Comparison of ENCODE assay signal across 8 cellular contexts in genomic region chr10:43648392-43649148, GRCh38. TPM values are rescaled to one million over a fixed set of nuclear protein-coding genes. Genes with fewer than 3 reads are reported as not detected.
DNase-seq lines count a peak whose midpoint lies in the region; ATAC-seq and TF ChIP-seq lines count a peak whose summit lies in the region.

Gene ZNF32 (minus strand): TSS chr10:43648881. CDS start chr10:43646133, 2,748 bp downstream.

- H3K9me3 ChIP-seq in OCI-LY1 (ENCODE audit: low read length) = peaks cover 27% of the 10 kb centered on the region
- peaks cover 37% of the 10 kb centered on the region for H3K9me3 ChIP-seq in mucosa of descending colon

- ATAC-seq in GM19452 (IDR thresholded peaks at IDR 0.05; ENCODE audit: unreplicated experiment) (peak; percentile 100), HG03571 (IDR thresholded peaks at IDR 0.05; ENCODE audit: unreplicated experiment) (peak; percentile 99), mucosa of descending colon (peak; percentile 99)

- H3K4me3 ChIP-seq in OCI-LY1 (ENCODE audit: low read depth, low read length, poor library complexity, severe bottlenecking) (peak within 1 kb of the TSS; percentile 74), epithelial cell of esophagus (ENCODE audit: low read length) (peak within 1 kb of the TSS; percentile 64), mucosa of descending colon (peak within 1 kb of the TSS; percentile 83)

- H3K36me3 ChIP-seq in OCI-LY1 (ENCODE audit: insufficient read depth, low read length) (peaks cover 38% of the 10 kb centered on the region), mucosa of descending colon (ENCODE audit: low read depth) (peaks cover 12% of the 10 kb centered on the region)

- peaks cover 15% of the 10 kb centered on the region for H3K4me1 ChIP-seq in OCI-LY1 (ENCODE audit: insufficient read depth, low read length, severe bottlenecking)
- no peaks in the 10 kb centered on the region for H3K4me1 ChIP-seq in mucosa of descending colon (ENCODE audit: low read depth)

- intact Hi-C loops in mucosa of descending colon (cut with DNase I, micrococcal nuclease) = no loop called here

- no peaks in the 10 kb centered on the region for H4K20me1 ChIP-seq in OCI-LY1 (ENCODE audit: insufficient read depth, low read length)

- DNase-seq in COLO668 (lab: John Stamatoyannopoulos, UW; ENCODE audit: unreplicated experiment) = peak; percentile 83
- peak; percentile 71 for DNase-seq in activated T-cell treated with anti-CD3 and anti-CD28 coated beads for 24 hours (ENCODE audit: low read depth)
- peak; percentile 85 for DNase-seq in epithelial cell of esophagus (ENCODE audit: low read depth)
- peak; percentile 81 to 89 (median 86) for DNase-seq in mucosa of descending colon
- DNase-seq in stimulated activated CD8-positive, alpha-beta memory T cell treated with anti-CD3 and anti-CD28 coated beads, Interleukin-2, amount 100 ng/mL, for 48 hours (ENCODE audit: low read depth in 2 of 2) = peak; percentile 69 to 70

- no peaks in the 10 kb centered on the region for H3K79me2 ChIP-seq in OCI-LY1 (ENCODE audit: insufficient read depth, low read length)

- H3K9ac ChIP-seq in OCI-LY1 (ENCODE audit: low read length) = peak within 1 kb of the TSS; percentile 75

- no peaks in the 10 kb centered on the region for H3K9me2 ChIP-seq in OCI-LY1 (ENCODE audit: low read depth, low read length)

- no peak for TF ChIP-seq CTCF in OCI-LY1 (IDR thresholded peaks at IDR 0.05; ENCODE audit: low read length)
- no peak for TF ChIP-seq CTCF in epithelial cell of esophagus (IDR thresholded peaks at IDR 0.05; ENCODE audit: insufficient read depth, low read depth, low read length, missing control alignments)
- no peak for TF ChIP-seq CTCF in mucosa of descending colon (IDR thresholded peaks at IDR 0.05)

- H3K27me3 ChIP-seq in OCI-LY1 (ENCODE audit: insufficient read depth, low read length) = peaks cover 6% of the 10 kb centered on the region; the same call in 1 of the 2 replicates

- H3K4me2 ChIP-seq in OCI-LY1 (ENCODE audit: low read length) = peak within 1 kb of the TSS; percentile 98

- peak within 1 kb of the TSS; percentile 88 for H2AFZ ChIP-seq in OCI-LY1 (ENCODE audit: low read length)

- no peaks in the 10 kb centered on the region for H3F3A ChIP-seq in OCI-LY1 (ENCODE audit: insufficient read depth, low read length)

- no peak within 1 kb of the TSS for H3K27ac ChIP-seq in OCI-LY1 (ENCODE audit: low read depth, low read length, poor library complexity, severe bottlenecking)

RNA-seq across cellular contexts. Expression of gene ZNF32, which starts in this region (rescaled TPM):
- total RNA-seq in mucosa of descending colon = 10 to 100 TPM; 10.6 to 46.5 (median 14.8) TPM
